ENCODE assay signal across 25 cellular contexts in genomic region chr13:24340608-24340955, GRCh38. TPM values are rescaled to one million over a fixed set of nuclear protein-coding genes. Genes with fewer than 3 reads are reported as not detected.
"Had no signal": no experiment of that assay in that cellular context is flagged by ENCODE, and none has a peak within 500 bp of the region (broad histone marks: within the 10 kb centered on the region; RNA-seq: fewer than 3 reads in every experiment).

No MANE protein-coding gene starts in this region.

- H3K9me3 ChIP-seq: SK-N-SH had no signal

- H3K4me1 Mint-ChIP-seq: IgD-negative memory B cell had no signal

- H3K27ac Mint-ChIP-seq: IgD-negative memory B cell had no signal

- H3K9me2 ChIP-seq: SK-N-SH had no signal

- H3K27ac ChIP-seq: HL-60, KMS-11, RWPE1 had no signal

- H3K4me2 ChIP-seq: KMS-11, SK-N-SH had no signal

- DNase-seq: Kasumi-1, MM.1S, NCI-H1092 treated with DMSO at 0.1 percent for 48 hours, NCI-H1436, NCI-H187, NCI-H2029, NCI-H2081 treated with DMSO at 0.1 percent for 48 hours, NCI-H2171, NCI-H226, NCI-H446, NCI-H510A, NCI-H524 treated with DMSO at 0.1 percent for 48 hours, NCI-H69, NCI-H774, PC-3, SHP77, SK-N-SH had no signal

- ATAC-seq: K562, Panc1 had no signal

- H3K4me3 Mint-ChIP-seq: IgD-negative memory B cell had no signal

- H3K4me3 ChIP-seq: K562 had no signal

RNA-seq across cellular contexts. Expression of gene C1QTNF9, which starts 31.2 kb away (rescaled TPM):
- total RNA-seq: K562, M059J, SK-MEL-5 had no signal
- polyA plus RNA-seq: IgD-negative memory B cell, K562, SK-N-SH had no signal
